In genomic region chr5:134174841-134175839, GRCh38 we compare ENCODE assay signal across 8 cellular contexts. TPM values are rescaled to one million over a fixed set of nuclear protein-coding genes. Genes with fewer than 3 reads are reported as not detected.
DNase-seq lines count a peak whose midpoint lies in the region; ATAC-seq, FAIRE-seq and TF ChIP-seq lines count a peak whose summit lies in the region.

No MANE protein-coding gene starts in this region.

- peaks cover 2% of the 10 kb centered on the region; the same call in 1 of the 2 replicates for H3K4me1 ChIP-seq in iPS DF 6.9 (ENCODE audit: control insufficient read depth, insufficient read depth, low read length)

- peak overlapping the region; percentile 98 for H3K27ac Mint-ChIP-seq in activated CD8-positive, alpha-beta T cell treated with anti-CD3 and anti-CD28 coated beads, Interleukin-2, amount 10 ng/mL, durations not matched to agents 7 days and 5 days
- H3K27ac Mint-ChIP-seq in stimulated activated naive CD8-positive, alpha-beta T cell treated with anti-CD3 and anti-CD28 coated beads, Interleukin-15, amount 100 ng/mL, for 72 hours = peak overlapping the region; percentile 0 to 99

- WGBS in iPS DF 6.9 (ENCODE audit: insufficient coverage, insufficient read length) = no CpG with 5 or more reads among the region's 10 CpGs

- CTCF ChIA-PET in activated CD8-positive, alpha-beta T cell treated with anti-CD3 and anti-CD28 coated beads, Interleukin-2, amount 10 ng/mL, durations not matched to agents 7 days and 5 days (lab: Charles Lee) = interaction anchor here (1.0 to 2.4 kb wide), 3 partner anchors 12 to 135 kb away, joined by 4 to 14 read pairs (median 4); no protein-coding TSS in a partner anchor

- H3K36me3 Mint-ChIP-seq in activated CD8-positive, alpha-beta T cell treated with anti-CD3 and anti-CD28 coated beads, Interleukin-2, amount 10 ng/mL, durations not matched to agents 7 days and 5 days (ENCODE audit: low read depth) = peaks cover 33% of the 10 kb centered on the region

- POLR2A ChIA-PET in activated CD8-positive, alpha-beta T cell treated with anti-CD3 and anti-CD28 coated beads, Interleukin-2, amount 10 ng/mL, durations not matched to agents 7 days and 5 days (lab: Charles Lee) = interaction anchor here (1.2 to 5.0 kb wide), 6 partner anchors 12 to 63 kb away, joined by 10 to 78 read pairs (median 24); partner anchors contain the start of gene PPP2CA

- peaks cover 28% of the 10 kb centered on the region for H3K4me1 Mint-ChIP-seq in activated CD8-positive, alpha-beta T cell treated with anti-CD3 and anti-CD28 coated beads, Interleukin-2, amount 10 ng/mL, durations not matched to agents 7 days and 5 days (ENCODE audit: low read depth)
- H3K4me1 Mint-ChIP-seq in stimulated activated naive CD8-positive, alpha-beta T cell treated with anti-CD3 and anti-CD28 coated beads, Interleukin-15, amount 100 ng/mL, for 72 hours = peaks cover 47% of the 10 kb centered on the region

- no peaks in the 10 kb centered on the region for H3K9me3 ChIP-seq in iPS DF 6.9 (ENCODE audit: control insufficient read depth, insufficient read depth, low read length)

- H3K27ac ChIP-seq in iPS DF 6.9 (ENCODE audit: low read length) = no peak overlapping the region

- peak; percentile 30 for DNase-seq in Caki2 (ENCODE audit: low read depth)
- DNase-seq in KBM-7 = peak; percentile 37
- no peak for DNase-seq in activated CD8-positive, alpha-beta T cell treated with anti-CD3 and anti-CD28 coated beads, Interleukin-2, amount 10 ng/mL, durations not matched to agents 7 days and 5 days
- DNase-seq in iPS DF 6.9 (ENCODE audit: low read depth, low spot score) = no peak
- no peak for DNase-seq in stimulated activated naive CD8-positive, alpha-beta T cell treated with anti-CD3 and anti-CD28 coated beads, Interleukin-15, amount 100 ng/mL, for 72 hours
- no peak for DNase-seq in GM13976 (ENCODE audit: low spot score)
- DNase-seq in D721Med (ENCODE audit: insufficient read length, low spot score) = no peak

- H3K9me3 Mint-ChIP-seq in activated CD8-positive, alpha-beta T cell treated with anti-CD3 and anti-CD28 coated beads, Interleukin-2, amount 10 ng/mL, durations not matched to agents 7 days and 5 days (ENCODE audit: insufficient read depth) = no peaks in the 10 kb centered on the region
- H3K9me3 Mint-ChIP-seq in stimulated activated naive CD8-positive, alpha-beta T cell treated with anti-CD3 and anti-CD28 coated beads, Interleukin-15, amount 100 ng/mL, for 72 hours = no peaks in the 10 kb centered on the region

- TF ChIP-seq CTCF in GM13976 (IDR thresholded peaks at IDR 0.05; ENCODE audit: borderline replicate concordance, control extremely low read depth, extremely low read depth, insufficient read depth, missing control alignments) (no peak), D721Med (IDR thresholded peaks at IDR 0.05; ENCODE audit: insufficient read depth, missing control alignments) (no peak)

- peaks cover 3% of the 10 kb centered on the region; the same call in 1 of the 2 replicates for H3K36me3 ChIP-seq in iPS DF 6.9 (ENCODE audit: control insufficient read depth, insufficient read depth, low read length)

- peak overlapping the region; percentile 84 for H3K4me3 Mint-ChIP-seq in activated CD8-positive, alpha-beta T cell treated with anti-CD3 and anti-CD28 coated beads, Interleukin-2, amount 10 ng/mL, durations not matched to agents 7 days and 5 days
- peak overlapping the region; percentile 96 for H3K4me3 Mint-ChIP-seq in stimulated activated naive CD8-positive, alpha-beta T cell treated with anti-CD3 and anti-CD28 coated beads, Interleukin-15, amount 100 ng/mL, for 72 hours

- no peaks in the 10 kb centered on the region for H3K27me3 ChIP-seq in iPS DF 6.9 (ENCODE audit: control insufficient read depth, insufficient read depth, low read length)

- H3K27me3 Mint-ChIP-seq in activated CD8-positive, alpha-beta T cell treated with anti-CD3 and anti-CD28 coated beads, Interleukin-2, amount 10 ng/mL, durations not matched to agents 7 days and 5 days (ENCODE audit: low read depth) = no peaks in the 10 kb centered on the region
- no peaks in the 10 kb centered on the region for H3K27me3 Mint-ChIP-seq in stimulated activated naive CD8-positive, alpha-beta T cell treated with anti-CD3 and anti-CD28 coated beads, Interleukin-15, amount 100 ng/mL, for 72 hours

- no peak for ATAC-seq in activated CD8-positive, alpha-beta T cell treated with anti-CD3 and anti-CD28 coated beads, Interleukin-2, amount 10 ng/mL, durations not matched to agents 7 days and 5 days
- ATAC-seq in stimulated activated naive CD8-positive, alpha-beta T cell treated with anti-CD3 and anti-CD28 coated beads, Interleukin-15, amount 100 ng/mL, for 72 hours = no peak
- no peak for ATAC-seq in HG02870 (IDR thresholded peaks at IDR 0.05; ENCODE audit: unreplicated experiment)

- peak overlapping the region; percentile 74; the same call in 1 of the 2 replicates for H3K4me3 ChIP-seq in iPS DF 6.9 (ENCODE audit: low read length)

- in situ Hi-C loops in Caki2 (cut with HindIII; ENCODE audit: low pct_unique_long_range_greater_than_20kb, low sequenced_read_pairs) (no loop called here), KBM-7 (cut with MboI; ENCODE audit: low pct_unique_long_range_greater_than_20kb, low sequenced_read_pairs) (no loop called here), GM13976 (cut with MboI; ENCODE audit: low sequenced_read_pairs, unreplicated experiment) (no loop called here)

- no peak for FAIRE-seq in D721Med (lab: Jason Lieb, UNC)

RNA-seq across cellular contexts. Expression of gene SKP1, which starts 1.6 kb away (rescaled TPM):
- 616 and 685 TPM in 2 replicates for total RNA-seq in Caki2 (2014; rRNA removed; shearing (Covaris generic); ENCODE audit: low replicate concordance)
- total RNA-seq in activated CD8-positive, alpha-beta T cell treated with anti-CD3 and anti-CD28 coated beads, Interleukin-2, amount 10 ng/mL, durations not matched to agents 7 days and 5 days = 100 to 1,000 TPM; 203 to 206 TPM

RNA-seq across cellular contexts. Expression of gene PPP2CA, which starts 50.7 kb away (rescaled TPM):
- 177 and 285 TPM in 2 replicates for total RNA-seq in Caki2 (2014; rRNA removed; shearing (Covaris generic); ENCODE audit: low replicate concordance)
- total RNA-seq in activated CD8-positive, alpha-beta T cell treated with anti-CD3 and anti-CD28 coated beads, Interleukin-2, amount 10 ng/mL, durations not matched to agents 7 days and 5 days = 100 to 1,000 TPM; 158 to 167 TPM

Comparison
In these comparisons a context has a peak if more than half of its experiments do, and no peak if none do; other contexts are left out.
1. DNase-seq: peak in Caki2 (single experiment) and KBM-7 (single experiment); none in activated CD8-positive, alpha-beta T cell treated with anti-CD3 and anti-CD28 coated beads, Interleukin-2, amount 10 ng/mL, durations not matched to agents 7 days and 5 days (single experiment), iPS DF 6.9 (single experiment), stimulated activated naive CD8-positive, alpha-beta T cell treated with anti-CD3 and anti-CD28 coated beads, Interleukin-15, amount 100 ng/mL, for 72 hours (0 of 2), GM13976 (single experiment) and D721Med (single experiment).